18 cellular contexts compared by ENCODE assay signal in genomic region chrX:119941336-119941735, GRCh38. TPM values are rescaled to one million over a fixed set of nuclear protein-coding genes. Genes with fewer than 3 reads are reported as not detected.
A peak's percentile ranks its signal among the peaks of the same experiment; 100 is the strongest.
DNase-seq lines count a peak whose midpoint lies in the region; ATAC-seq and TF ChIP-seq lines count a peak whose summit lies in the region.
"Had no signal": no experiment of that assay in that cellular context is flagged by ENCODE, and none has a peak within 500 bp of the region (broad histone marks: within the 10 kb centered on the region; RNA-seq: fewer than 3 reads in every experiment).

No MANE protein-coding gene starts in this region.

- H3K36me3 ChIP-seq in Loucy (ENCODE audit: insufficient read depth, low read length), result no peaks in the 10 kb centered on the region

- H3K79me2 ChIP-seq in Loucy (ENCODE audit: insufficient read depth, low read length), result peaks cover 18% of the 10 kb centered on the region; the same call in 1 of the 2 replicates

- no peaks in the 10 kb centered on the region for H3K27me3 ChIP-seq in Loucy (ENCODE audit: insufficient read depth, low read length, poor library complexity, severe bottlenecking)
- H3K27me3 ChIP-seq: Peyer's patch had no signal

- H3K4me1 ChIP-seq in Loucy (ENCODE audit: insufficient read depth, low read length, poor library complexity, severe bottlenecking), result no peaks in the 10 kb centered on the region

- H3K27ac Mint-ChIP-seq in stimulated activated naive CD8-positive, alpha-beta T cell treated with anti-CD3 and anti-CD28 coated beads, Interleukin-15, Interleukin-2, amounts not matched to agents 100 ng/mL and 50 ng/mL, for 24 hours, result peak overlapping the region; percentile 65
- H3K27ac Mint-ChIP-seq in brain, result no peak overlapping the region

- peaks cover 4% of the 10 kb centered on the region for H4K20me1 ChIP-seq in Loucy (ENCODE audit: insufficient read depth, low read length, poor library complexity, severe bottlenecking)

- peaks cover 7% of the 10 kb centered on the region for H3K36me3 Mint-ChIP-seq in stimulated activated naive CD8-positive, alpha-beta T cell treated with anti-CD3 and anti-CD28 coated beads, Interleukin-15, Interleukin-2, amounts not matched to agents 100 ng/mL and 50 ng/mL, for 24 hours (ENCODE audit: low read depth)
- H3K36me3 Mint-ChIP-seq in brain, result peaks cover 9% of the 10 kb centered on the region

- H3K9me3 ChIP-seq in Loucy (ENCODE audit: insufficient read depth, low read depth, low read length), result no peaks in the 10 kb centered on the region
- H3K9me3 ChIP-seq: Peyer's patch had no signal

- peaks cover 24% of the 10 kb centered on the region for H3K4me1 Mint-ChIP-seq in stimulated activated naive CD8-positive, alpha-beta T cell treated with anti-CD3 and anti-CD28 coated beads, Interleukin-15, Interleukin-2, amounts not matched to agents 100 ng/mL and 50 ng/mL, for 24 hours (ENCODE audit: low read depth)
- H3K4me1 Mint-ChIP-seq in brain, result peaks cover 24% of the 10 kb centered on the region

- no peak for DNase-seq in stimulated activated naive CD8-positive, alpha-beta T cell treated with anti-CD3 and anti-CD28 coated beads, Interleukin-15, Interleukin-2, amounts not matched to agents 100 U/mL and 50 U/mL, for 24 hours
- no peak for DNase-seq in NCI-H510A (lab: John Stamatoyannopoulos, UW)
- DNase-seq: amniotic stem cell; H7; NCI-H1417; NCI-H2171; NCI-H748 treated with DMSO at 0.1 percent for 48 hours; Peyer's patch; stimulated activated CD4-positive, alpha-beta T cell treated with anti-CD3 and anti-CD28 coated beads, Interleukin-4, amount 100 ng/mL, for 24 hours had no signal

- H3K9me3 Mint-ChIP-seq in stimulated activated naive CD8-positive, alpha-beta T cell treated with anti-CD3 and anti-CD28 coated beads, Interleukin-15, Interleukin-2, amounts not matched to agents 100 ng/mL and 50 ng/mL, for 24 hours, result no peaks in the 10 kb centered on the region
- peaks cover 0 to 4% (median 3%) of the 10 kb centered on the region in 5 experiments for H3K9me3 Mint-ChIP-seq in brain
- H3K9me3 Mint-ChIP-seq: central memory CD8-positive, alpha-beta T cell had no signal

- ATAC-seq in stimulated activated naive CD8-positive, alpha-beta T cell treated with anti-CD3 and anti-CD28 coated beads, Interleukin-15, Interleukin-2, amounts not matched to agents 100 U/mL and 50 U/mL, for 24 hours, result no peak
- ATAC-seq in GM21360 (IDR thresholded peaks at IDR 0.05; ENCODE audit: unreplicated experiment) (no peak), HG03175 (IDR thresholded peaks at IDR 0.05; ENCODE audit: unreplicated experiment) (no peak)
- ATAC-seq: esophagus mucosa had no signal

- H3K9me2 ChIP-seq in Loucy (replicated peaks; ENCODE audit: low read depth, low read length), result no peaks in the 10 kb centered on the region

- H2AFZ ChIP-seq in Loucy (ENCODE audit: low read length), result no peak overlapping the region

- no peaks in the 10 kb centered on the region for H3K27me3 Mint-ChIP-seq in stimulated activated naive CD8-positive, alpha-beta T cell treated with anti-CD3 and anti-CD28 coated beads, Interleukin-15, Interleukin-2, amounts not matched to agents 100 ng/mL and 50 ng/mL, for 24 hours
- peaks cover 3% of the 10 kb centered on the region for H3K27me3 Mint-ChIP-seq in brain
- H3K27me3 Mint-ChIP-seq: central memory CD8-positive, alpha-beta T cell had no signal

- no peak overlapping the region for H3K4me3 ChIP-seq in Loucy (ENCODE audit: low read length, poor library complexity, severe bottlenecking)
- H3K4me3 ChIP-seq: skin epidermis had no signal

- peak overlapping the region; percentile 80 for H3K4me2 ChIP-seq in Loucy (ENCODE audit: low read depth, low read length, poor library complexity, severe bottlenecking)

- H3K4me3 Mint-ChIP-seq in stimulated activated naive CD8-positive, alpha-beta T cell treated with anti-CD3 and anti-CD28 coated beads, Interleukin-15, Interleukin-2, amounts not matched to agents 100 ng/mL and 50 ng/mL, for 24 hours, result peak overlapping the region; percentile 90
- H3K4me3 Mint-ChIP-seq in brain, result peak overlapping the region in 4 of 5 experiments; percentile 90 to 96 (median 94)

- H3K9ac ChIP-seq in Loucy (ENCODE audit: low read depth, low read length, poor library complexity, severe bottlenecking), result no peak overlapping the region

- TF ChIP-seq CTCF in Loucy (conservative IDR thresholded peaks at IDR 0.05; ENCODE audit: low read length), result no peak
- TF ChIP-seq CTCF in brain (conservative IDR thresholded peaks at IDR 0.05), result no peak

- no peaks in the 10 kb centered on the region for H3F3A ChIP-seq in Loucy (ENCODE audit: low read depth)

RNA-seq across cellular contexts. Expression of gene NKAP, which starts 2.2 kb away (rescaled TPM):
- polyA plus RNA-seq in brain (ENCODE audit: insufficient read depth, low read depth, low replicate concordance), result 6.8 TPM

RNA-seq across cellular contexts. Expression of gene AKAP14, which starts 45.6 kb away (rescaled TPM):
- not detected for polyA plus RNA-seq in brain (ENCODE audit: insufficient read depth, low read depth, low replicate concordance)
- polyA plus RNA-seq: BJ had no signal
